Comparison of ENCODE assay signal across 1 cellular context in genomic region chr1:40313958-40314720, GRCh38.
TF ChIP-seq lines count a peak whose summit lies in the region.

No MANE protein-coding gene starts in this region.

TF ChIP-seq in K562, 482 proteins besides CTCF, POLR2A, EP300 and RAD21:
- TF ChIP-seq SUPT5H (IDR thresholded peaks at IDR 0.05), result no peak
- no peak for TF ChIP-seq JUN (IDR thresholded peaks at IDR 0.05; ENCODE audit: borderline replicate concordance, low read depth, low read length)
- 0 out of 2 replicates have a peak, but pooled peaks have one; percentile 50 for TF ChIP-seq JUN (CRISPR knock-in tag; IDR thresholded peaks at IDR 0.05; ENCODE audit: borderline replicate concordance)
- no peak for TF ChIP-seq NR2C1 (IDR thresholded peaks at IDR 0.05)
- 0 out of 2 replicates have a peak, but pooled peaks have one; percentile 11 for TF ChIP-seq NR2C1 (tag; IDR thresholded peaks at IDR 0.05)
